Comparison of ENCODE assay signal across 23 cellular contexts in genomic region chr11:134131628-134132244, GRCh38.
DNase-seq lines count a peak whose midpoint lies in the region; ATAC-seq, FAIRE-seq and TF ChIP-seq lines count a peak whose summit lies in the region.
"Had no signal": no experiment of that assay in that cellular context is flagged by ENCODE, and none has a peak within 500 bp of the region (broad histone marks: within the 10 kb centered on the region; RNA-seq: fewer than 3 reads in every experiment).

No MANE protein-coding gene starts in this region.

- H3K4me1 Mint-ChIP-seq in GM23338, result peaks cover 8% of the 10 kb centered on the region; the same call in 2 of the 3 replicates
- peaks cover 24% of the 10 kb centered on the region for H3K4me1 Mint-ChIP-seq in HFFc6 (ENCODE audit: low read depth)
- H3K4me1 Mint-ChIP-seq in astrocyte (ENCODE audit: low read depth, unreplicated experiment), result peaks cover 19% of the 10 kb centered on the region
- no peaks in the 10 kb centered on the region for H3K4me1 Mint-ChIP-seq in CD14-positive monocyte

- H3K4me2 ChIP-seq in GM23338 (no peak overlapping the region), astrocyte (ENCODE audit: low read length) (no peak overlapping the region)

- H3K9me3 ChIP-seq in astrocyte (ENCODE audit: insufficient read depth, low read depth, low read length) (no peaks in the 10 kb centered on the region), MG63 (peaks cover 13% of the 10 kb centered on the region)
- H3K9me3 ChIP-seq: BE2C had no signal

- H3K27ac ChIP-seq in GM23338 (ENCODE audit: low read depth) (no peak overlapping the region), astrocyte (ENCODE audit: low read depth, low read length) (no peak overlapping the region)
- H3K27ac ChIP-seq: HL-60 had no signal

- H3K4me1 ChIP-seq in GM23338 (ENCODE audit: insufficient read depth), result 0 out of 2 replicates have a peak, but pooled peaks cover 4% of the 10 kb centered on the region
- peaks cover 3% of the 10 kb centered on the region for H3K4me1 ChIP-seq in astrocyte (ENCODE audit: insufficient read depth, low read length)
- H3K4me1 ChIP-seq: BE2C had no signal

- H3F3A ChIP-seq in GM23338 (replicated peaks; ENCODE audit: low read depth), result no peaks in the 10 kb centered on the region

- intact Hi-C loops in CD14-positive monocyte (cut with micrococcal nuclease), result no loop called here

- no peak for ATAC-seq in GM23338
- ATAC-seq in GM18519 (IDR thresholded peaks at IDR 0.05; ENCODE audit: low FRiP score, unreplicated experiment), result no peak

- no peak overlapping the region for H3K9ac ChIP-seq in astrocyte (ENCODE audit: low read length)

- TF ChIP-seq CTCF in GM23338 (conservative IDR thresholded peaks at IDR 0.05; ENCODE audit: low read depth in 2 of 2) (no peak), HFFc6 (IDR thresholded peaks at IDR 0.05) (no peak), astrocyte (IDR thresholded peaks at IDR 0.05; ENCODE audit: insufficient read depth, low read depth, low read length) (no peak), CD14-positive monocyte (IDR thresholded peaks at IDR 0.05) (no peak)

- H3K9me3 Mint-ChIP-seq in GM23338, result no peaks in the 10 kb centered on the region; the same call in 2 of the 3 replicates
- peaks cover 15% of the 10 kb centered on the region for H3K9me3 Mint-ChIP-seq in HFFc6
- peaks cover 2% of the 10 kb centered on the region for H3K9me3 Mint-ChIP-seq in astrocyte (ENCODE audit: unreplicated experiment)
- H3K9me3 Mint-ChIP-seq in CD14-positive monocyte, result peaks cover 16 to 38% (median 26%) of the 10 kb centered on the region in 7 donors

- no peak for DNase-seq in GM23338 (ENCODE audit: low spot score)
- DNase-seq in HFFc6, result peak; percentile 7
- DNase-seq in astrocyte (ENCODE audit: low read depth), result no peak
- DNase-seq in iris pigment epithelial cell (ENCODE audit: low read depth), result peak; percentile 17
- no peak for DNase-seq in MG63
- DNase-seq in CD14-positive monocyte (ENCODE audit: low spot score), result no peak
- DNase-seq in amniotic stem cell (lab: John Stamatoyannopoulos, UW), result no peak
- DNase-seq: ACHN; BE2C; C1 segment of cervical spinal cord; Caco-2; CD4-positive, alpha-beta T cell; GDM1; H9; KG1 had no signal

- no peak overlapping the region for H3K4me3 ChIP-seq in GM23338
- H3K4me3 ChIP-seq in astrocyte (ENCODE audit: insufficient read depth, low read depth, low read length), result no peak overlapping the region
- no peak overlapping the region for H3K4me3 ChIP-seq in MG63

- H4K20me1 ChIP-seq in GM23338 (replicated peaks; ENCODE audit: insufficient read depth) (no peaks in the 10 kb centered on the region; the same call in 1 of the 2 replicates), astrocyte (ENCODE audit: insufficient read depth, low read length) (peaks cover 8% of the 10 kb centered on the region)

- H3K27ac Mint-ChIP-seq in GM23338, result peak overlapping the region; percentile 25; the same call in 1 of the 2 replicates
- H3K27ac Mint-ChIP-seq in HFFc6, result no peak overlapping the region
- H3K27ac Mint-ChIP-seq in astrocyte (ENCODE audit: unreplicated experiment), result no peak overlapping the region
- H3K27ac Mint-ChIP-seq in CD14-positive monocyte, result no peak overlapping the region
- H3K27ac Mint-ChIP-seq: CD4-positive, alpha-beta T cell; H9; IgD-negative memory B cell had no signal

- peak; percentile 39 for FAIRE-seq in astrocyte (lab: Jason Lieb, UNC)
- FAIRE-seq: A204.1, D721Med, GM12892, GM18507, H1 had no signal

- no peaks in the 10 kb centered on the region for H3K9me2 ChIP-seq in GM23338 (ENCODE audit: insufficient read depth)

- H3K27me3 Mint-ChIP-seq in GM23338 (ENCODE audit: insufficient read depth, low read depth, poor library complexity) (no peaks in the 10 kb centered on the region), HFFc6 (ENCODE audit: insufficient read depth) (no peaks in the 10 kb centered on the region; the same call in 1 of the 2 replicates), astrocyte (ENCODE audit: low read depth, unreplicated experiment) (no peaks in the 10 kb centered on the region), CD14-positive monocyte (ENCODE audit: low read depth in 3 of 3) (peaks cover 1 to 10% (median 5%) of the 10 kb centered on the region in 3 donors)
- H3K27me3 Mint-ChIP-seq: CD4-positive, alpha-beta T cell had no signal

- H3K27me3 ChIP-seq in GM23338 (ENCODE audit: insufficient read depth), result no peaks in the 10 kb centered on the region
- H3K27me3 ChIP-seq in astrocyte (ENCODE audit: insufficient read depth, low read length), result no peaks in the 10 kb centered on the region
- no peaks in the 10 kb centered on the region for H3K27me3 ChIP-seq in MG63
- H3K27me3 ChIP-seq: BE2C had no signal

- H3K79me2 ChIP-seq in GM23338 (replicated peaks; ENCODE audit: insufficient read depth) (0 out of 2 replicates have a peak, but pooled peaks cover 7% of the 10 kb centered on the region), astrocyte (ENCODE audit: insufficient read depth, low read length) (peaks cover 13% of the 10 kb centered on the region)

- H3K36me3 ChIP-seq in GM23338 (ENCODE audit: insufficient read depth) (no peaks in the 10 kb centered on the region), astrocyte (ENCODE audit: insufficient read depth, low read length) (no peaks in the 10 kb centered on the region), MG63 (no peaks in the 10 kb centered on the region)
- H3K36me3 ChIP-seq: BE2C had no signal

- H2AFZ ChIP-seq in GM23338, result no peak overlapping the region
- H2AFZ ChIP-seq in astrocyte (ENCODE audit: low read depth, low read length), result no peak overlapping the region

- H3K36me3 Mint-ChIP-seq in GM23338 (ENCODE audit: low read depth), result peaks cover 8% of the 10 kb centered on the region
- H3K36me3 Mint-ChIP-seq in HFFc6 (ENCODE audit: low read depth), result peaks cover 20% of the 10 kb centered on the region
- H3K36me3 Mint-ChIP-seq in astrocyte (ENCODE audit: low read depth, unreplicated experiment), result no peaks in the 10 kb centered on the region
- no peaks in the 10 kb centered on the region for H3K36me3 Mint-ChIP-seq in CD14-positive monocyte

- H3K4me3 Mint-ChIP-seq in GM23338 (no peak overlapping the region), HFFc6 (no peak overlapping the region), astrocyte (ENCODE audit: unreplicated experiment) (no peak overlapping the region), CD14-positive monocyte (no peak overlapping the region)
- H3K4me3 Mint-ChIP-seq: CD4-positive, alpha-beta T cell; H9; IgD-negative memory B cell had no signal

TF ChIP-seq in GM23338, 12 proteins besides CTCF, POLR2A, EP300 and RAD21 (continues in another document):
- TF ChIP-seq EZH2 (IDR thresholded peaks at IDR 0.05; ENCODE audit: low read depth, unreplicated experiment) (no peak), ZNF331 (CRISPR knock-in tag; IDR thresholded peaks at IDR 0.05; ENCODE audit: low read depth) (no peak), CREB1 (CRISPR knock-in tag; IDR thresholded peaks at IDR 0.05; ENCODE audit: low read depth) (no peak), JUNB (IDR thresholded peaks at IDR 0.05; ENCODE audit: unreplicated experiment) (no peak), ZNF114 (CRISPR knock-in tag; IDR thresholded peaks at IDR 0.05) (no peak), STAT1 (IDR thresholded peaks at IDR 0.05; ENCODE audit: unreplicated experiment) (no peak)
- TF ChIP-seq, protein P1, sequence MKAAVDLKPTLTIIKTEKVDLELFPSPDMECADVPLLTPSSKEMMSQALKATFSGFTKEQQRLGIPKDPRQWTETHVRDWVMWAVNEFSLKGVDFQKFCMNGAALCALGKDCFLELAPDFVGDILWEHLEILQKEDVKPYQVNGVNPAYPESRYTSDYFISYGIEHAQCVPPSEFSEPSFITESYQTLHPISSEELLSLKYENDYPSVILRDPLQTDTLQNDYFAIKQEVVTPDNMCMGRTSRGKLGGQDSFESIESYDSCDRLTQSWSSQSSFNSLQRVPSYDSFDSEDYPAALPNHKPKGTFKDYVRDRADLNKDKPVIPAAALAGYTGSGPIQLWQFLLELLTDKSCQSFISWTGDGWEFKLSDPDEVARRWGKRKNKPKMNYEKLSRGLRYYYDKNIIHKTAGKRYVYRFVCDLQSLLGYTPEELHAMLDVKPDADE (IDR thresholded peaks at IDR 0.05), result no peak

Comparison
In these comparisons a context has a peak if more than half of its experiments do, and no peak if none do; other contexts are left out.
1. DNase-seq: peak in HFFc6 (single experiment) and iris pigment epithelial cell (single experiment); none in GM23338 (single experiment), astrocyte (single experiment), MG63 (single experiment), CD14-positive monocyte (single experiment) and amniotic stem cell (single experiment).